In the genomic region with DNA sequence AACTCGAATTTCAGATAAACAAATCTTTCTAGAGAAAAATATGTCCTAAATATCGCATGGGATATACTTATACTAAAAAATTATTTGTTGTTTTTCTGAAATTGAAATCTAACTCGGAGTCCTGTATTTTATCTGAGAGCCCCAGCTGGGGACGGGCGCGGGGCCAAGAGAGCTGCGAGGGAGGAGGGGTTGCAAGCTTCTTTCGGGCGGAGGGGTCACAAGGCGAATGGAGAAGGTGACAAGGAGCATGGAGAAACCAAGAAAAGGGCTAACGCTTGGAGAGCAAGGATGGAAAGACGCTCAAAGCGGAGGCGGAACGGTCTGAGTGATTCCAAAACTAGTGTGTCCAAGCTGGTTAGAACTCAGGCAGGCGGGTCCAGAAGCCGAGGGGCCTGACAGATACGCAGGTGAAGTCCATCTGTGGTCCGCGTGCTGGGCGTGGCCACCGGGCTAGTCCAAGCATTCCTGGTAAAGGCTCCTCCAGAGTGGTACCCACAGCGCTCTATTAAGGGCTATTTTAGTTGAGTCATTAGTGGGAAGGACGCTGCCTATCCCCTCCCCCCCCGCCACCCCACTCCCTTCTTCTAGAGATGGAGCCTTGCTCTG, we compare ENCODE assay signal across 11 cellular contexts. TPM values are rescaled to one million over a fixed set of nuclear protein-coding genes. Genes with fewer than 3 reads are reported as not detected.
DNase-seq lines count a peak whose midpoint lies in the region; ATAC-seq and TF ChIP-seq lines count a peak whose summit lies in the region.
"Had no signal": no experiment of that assay in that cellular context is flagged by ENCODE, and none has a peak within 500 bp of the region (broad histone marks: within the 10 kb centered on the region; RNA-seq: fewer than 3 reads in every experiment).

No MANE protein-coding gene starts in this region.

- CTCF ChIA-PET in WTC11 (lab: Charles Lee): interaction anchor here (1.0 to 3.4 kb wide), 21 partner anchors 9 to 291 kb away, joined by 3 to 47 read pairs (median 7); no protein-coding TSS in a partner anchor

- intact Hi-C loops in left ventricle myocardium inferior (cut with micrococcal nuclease): no loop called here

- H2AFZ ChIP-seq in smooth muscle cell (ENCODE audit: low read depth): no peak overlapping the region

- H3K27ac Mint-ChIP-seq in T-helper 2 cell treated with Interferon-gamma antibody and Interleukin-4, amounts not matched to agents 5 μg/mL and 100 μg/mL, for 36 hours: no peak overlapping the region
- no peak overlapping the region for H3K27ac Mint-ChIP-seq in WTC11
- H3K27ac Mint-ChIP-seq: IgD-negative memory B cell had no signal

- TF ChIP-seq CTCF in WTC11 (IDR thresholded peaks at IDR 0.05): no peak
- TF ChIP-seq CTCF in left ventricle myocardium inferior (IDR thresholded peaks at IDR 0.05; ENCODE audit: borderline replicate concordance): no peak
- TF ChIP-seq CTCF in smooth muscle cell (IDR thresholded peaks at IDR 0.05; ENCODE audit: borderline replicate concordance, insufficient read depth, poor library complexity, severe bottlenecking): no peak

- H3K27ac ChIP-seq in left ventricle myocardium inferior (replicated peaks) (no peak overlapping the region), smooth muscle cell (ENCODE audit: low read depth) (no peak overlapping the region)
- H3K27ac ChIP-seq: adrenal gland had no signal

- no peaks in the 10 kb centered on the region for H3K9me3 Mint-ChIP-seq in T-helper 2 cell treated with Interferon-gamma antibody and Interleukin-4, amounts not matched to agents 5 μg/mL and 100 μg/mL, for 36 hours
- no peaks in the 10 kb centered on the region; the same call in 1 of the 2 replicates for H3K9me3 Mint-ChIP-seq in WTC11
- H3K9me3 Mint-ChIP-seq: IgD-negative memory B cell had no signal

- H3K4me1 ChIP-seq in left ventricle myocardium inferior (peaks cover 16% of the 10 kb centered on the region), smooth muscle cell (ENCODE audit: low read depth) (peaks cover 10% of the 10 kb centered on the region)

- H3K9me3 ChIP-seq in left ventricle myocardium inferior (replicated peaks) (no peaks in the 10 kb centered on the region), smooth muscle cell (replicated peaks; ENCODE audit: low read depth) (no peaks in the 10 kb centered on the region)
- H3K9me3 ChIP-seq: adrenal gland had no signal

- POLR2A ChIA-PET in WTC11 (lab: Charles Lee): interaction anchor here (0.7 to 1.5 kb wide), 2 partner anchors 22 to 37 kb away, joined by 3 to 5 read pairs; no protein-coding TSS in a partner anchor

- no peak overlapping the region for H3K9ac ChIP-seq in smooth muscle cell (ENCODE audit: low read depth)

- peak overlapping the region; percentile 37 for H3K4me2 ChIP-seq in smooth muscle cell

- H3K36me3 ChIP-seq in left ventricle myocardium inferior (no peaks in the 10 kb centered on the region), smooth muscle cell (ENCODE audit: low read depth) (no peaks in the 10 kb centered on the region)
- H3K36me3 ChIP-seq: adrenal gland had no signal

- ATAC-seq in WTC11 (no peak), HG02973 (IDR thresholded peaks at IDR 0.05; ENCODE audit: unreplicated experiment) (no peak), HG02981 (IDR thresholded peaks at IDR 0.05; ENCODE audit: unreplicated experiment) (no peak)

- no peaks in the 10 kb centered on the region for H3F3A ChIP-seq in smooth muscle cell (ENCODE audit: low read depth)

- WGBS in smooth muscle cell (ENCODE audit: low lambda C conversion rate): 43% methylated on average over 25 of the region's 25 CpGs

- no peaks in the 10 kb centered on the region for H4K20me1 ChIP-seq in smooth muscle cell (ENCODE audit: low read depth)

- H3K79me2 ChIP-seq in smooth muscle cell (ENCODE audit: low read depth): no peaks in the 10 kb centered on the region

- H3K27me3 Mint-ChIP-seq in T-helper 2 cell treated with Interferon-gamma antibody and Interleukin-4, amounts not matched to agents 5 μg/mL and 100 μg/mL, for 36 hours (ENCODE audit: low read depth): peaks cover 69% of the 10 kb centered on the region
- peaks cover 62% of the 10 kb centered on the region for H3K27me3 Mint-ChIP-seq in WTC11 (ENCODE audit: low read depth)

- H3K4me3 Mint-ChIP-seq in T-helper 2 cell treated with Interferon-gamma antibody and Interleukin-4, amounts not matched to agents 5 μg/mL and 100 μg/mL, for 36 hours: peak overlapping the region; percentile 84
- H3K4me3 Mint-ChIP-seq in WTC11: peak overlapping the region; percentile 92

- H3K27me3 ChIP-seq in left ventricle myocardium inferior (ENCODE audit: low read depth) (peaks cover 85% of the 10 kb centered on the region), smooth muscle cell (ENCODE audit: low read depth) (peaks cover 77% of the 10 kb centered on the region)

- DNase-seq in T-helper 2 cell treated with Interferon-gamma antibody and Interleukin-4, amounts not matched to agents 5 μg/mL and 100 μg/mL, for 36 hours (ENCODE audit: low spot score): no peak
- DNase-seq in T-helper 2 cell: no peak
- peak; percentile 34 for DNase-seq in WTC11 (ENCODE audit: low spot score)
- no peak for DNase-seq in left ventricle myocardium inferior
- DNase-seq in smooth muscle cell (lab: John Stamatoyannopoulos, UW; ENCODE audit: unreplicated experiment): no peak
- no peak for DNase-seq in NCI-H187 treated with DMSO at 0.1 percent for 48 hours (lab: John Stamatoyannopoulos, UW)
- DNase-seq: adrenal gland, NCI-H526 treated with DMSO at 0.1 percent for 48 hours had no signal

- H3K4me1 Mint-ChIP-seq in T-helper 2 cell treated with Interferon-gamma antibody and Interleukin-4, amounts not matched to agents 5 μg/mL and 100 μg/mL, for 36 hours (ENCODE audit: low read depth): peaks cover 17% of the 10 kb centered on the region
- peaks cover 23% of the 10 kb centered on the region for H3K4me1 Mint-ChIP-seq in WTC11

- no peaks in the 10 kb centered on the region for H3K36me3 Mint-ChIP-seq in T-helper 2 cell treated with Interferon-gamma antibody and Interleukin-4, amounts not matched to agents 5 μg/mL and 100 μg/mL, for 36 hours (ENCODE audit: low read depth)
- H3K36me3 Mint-ChIP-seq in WTC11: no peaks in the 10 kb centered on the region
- H3K36me3 Mint-ChIP-seq: IgD-negative memory B cell had no signal

- H3K4me3 ChIP-seq in left ventricle myocardium inferior (peak overlapping the region; percentile 54), smooth muscle cell (peak overlapping the region; percentile 36)

TF ChIP-seq in WTC11, 78 proteins besides CTCF, POLR2A, EP300 and RAD21:
- TF ChIP-seq, protein P1, sequence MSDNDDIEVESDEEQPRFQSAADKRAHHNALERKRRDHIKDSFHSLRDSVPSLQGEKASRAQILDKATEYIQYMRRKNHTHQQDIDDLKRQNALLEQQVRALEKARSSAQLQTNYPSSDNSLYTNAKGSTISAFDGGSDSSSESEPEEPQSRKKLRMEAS (CRISPR knock-in tag; IDR thresholded peaks at IDR 0.05): 0 out of 2 replicates have a peak, but pooled peaks have one; percentile 11
- TF ChIP-seq JUN (CRISPR knock-in tag; IDR thresholded peaks at IDR 0.05): no peak

RNA-seq across cellular contexts. Expression of a gene that starts 41.5 kb away (rescaled TPM):
- total RNA-seq in WTC11 (2021) (8.0 to 11.0 TPM (median 9.1 TPM) in 3 replicates), left ventricle myocardium inferior (22.2 TPM), smooth muscle cell (15.9 and 17.4 TPM in 2 replicates)
- polyA plus RNA-seq in smooth muscle cell: 16.4 and 18.0 TPM in 2 replicates
